ENCODE assay signal across 9 cellular contexts in genomic region chr7:129143724-129144094, GRCh38. TPM values are rescaled to one million over a fixed set of nuclear protein-coding genes. Genes with fewer than 3 reads are reported as not detected.
A peak's percentile ranks its signal among the peaks of the same experiment; 100 is the strongest.
DNase-seq lines count a peak whose midpoint lies in the region; ATAC-seq, FAIRE-seq and TF ChIP-seq lines count a peak whose summit lies in the region.
"Had no signal": no experiment of that assay in that cellular context is flagged by ENCODE, and none has a peak within 500 bp of the region (broad histone marks: within the 10 kb centered on the region; RNA-seq: fewer than 3 reads in every experiment).

No MANE protein-coding gene starts in this region.

- H3K9me3 Mint-ChIP-seq in Calu3 (ENCODE audit: low read depth, unreplicated experiment) (no peaks in the 10 kb centered on the region), natural killer cell (no peaks in the 10 kb centered on the region)

- H3K27ac ChIP-seq in HUES6 (ENCODE audit: low read depth, low read length) (no peak overlapping the region), GM12878 (ENCODE audit: control insufficient read depth, insufficient read depth) (no peak overlapping the region)
- H3K27ac ChIP-seq: adrenal gland had no signal

- H3K27ac Mint-ChIP-seq in Calu3 (ENCODE audit: unreplicated experiment), result no peak overlapping the region
- H3K27ac Mint-ChIP-seq in natural killer cell, result no peak overlapping the region

- H3K4me1 ChIP-seq in HUES6 (ENCODE audit: control insufficient read depth, insufficient read depth, low read length) (no peaks in the 10 kb centered on the region), GM12878 (ENCODE audit: control insufficient read depth, insufficient read depth, low read length) (peaks cover 23% of the 10 kb centered on the region)

- H3K36me3 ChIP-seq in HUES6 (ENCODE audit: control insufficient read depth, insufficient read depth, low read length) (no peaks in the 10 kb centered on the region), GM12878 (ENCODE audit: control insufficient read depth in 2 of 2, insufficient read depth in 2 of 2, low read length in 1 of 2) (no peaks in the 10 kb centered on the region)
- H3K36me3 ChIP-seq: adrenal gland had no signal

- H3K9ac ChIP-seq in HUES6 (ENCODE audit: low read length), result no peak overlapping the region
- peak overlapping the region; percentile 82 for H3K9ac ChIP-seq in GM12878 (ENCODE audit: control insufficient read depth, insufficient read depth, low read length)

- H3K4me2 ChIP-seq in GM12878 (ENCODE audit: control insufficient read depth, insufficient read depth), result peak overlapping the region; percentile 73

- POLR2A ChIA-PET in GM12878 (lab: Charles Lee), result interaction anchor here (0.8 to 1.5 kb wide), 5 partner anchors 9 to 21 kb away, joined by 3 to 5 read pairs (median 3); no protein-coding TSS in a partner anchor

- ATAC-seq in GM12878 (no peak), natural killer cell (no peak)

- peaks cover 47% of the 10 kb centered on the region for H3K79me2 ChIP-seq in GM12878 (ENCODE audit: control insufficient read depth, insufficient read depth, low read length)

- H3K4me3 ChIP-seq in HUES6 (ENCODE audit: low read depth, low read length) (peak overlapping the region; percentile 59), GM12878 (peak overlapping the region; percentile 89)

- 29% methylated on average over 10 of the region's 10 CpGs for WGBS in GM12878 (ENCODE audit: insufficient coverage, insufficient replicate concordance, low lambda C conversion rate, missing lambda C conversion rate)

- H3K4me3 Mint-ChIP-seq in Calu3 (ENCODE audit: low read depth, unreplicated experiment) (peak overlapping the region; percentile 73), natural killer cell (peak overlapping the region; percentile 88)

- H3K36me3 Mint-ChIP-seq in Calu3 (ENCODE audit: insufficient read depth, unreplicated experiment) (peaks cover 6% of the 10 kb centered on the region), natural killer cell (no peaks in the 10 kb centered on the region)

- TF ChIP-seq CTCF in Calu3 (IDR thresholded peaks at IDR 0.05; ENCODE audit: unreplicated experiment), result no peak
- TF ChIP-seq CTCF in GM12878 (IDR thresholded peaks at IDR 0.05 in 2 of 3, conservative IDR thresholded peaks at IDR 0.05 in 1 of 3; ENCODE audit: control insufficient read depth in 2 of 3, extremely low read depth in 1 of 3, insufficient read depth in 1 of 3, low read depth in 3 of 3, low read length in 3 of 3), result no peak
- TF ChIP-seq CTCF in natural killer cell (IDR thresholded peaks at IDR 0.05), result no peak

- no peak for TF ChIP-seq RAD21 in GM12878 (IDR thresholded peaks at IDR 0.05; ENCODE audit: insufficient read depth, low read depth, low read length)

- no TSS peak for BruUV-seq in Calu3 (replicated peaks; lab: Mats Ljungman, UMichigan)
- BruUV-seq in GM12878 (replicated peaks; lab: Mats Ljungman, UMichigan), result no TSS peak

- intact Hi-C loops in Calu3 (cut with micrococcal nuclease; ENCODE audit: unreplicated experiment), result no loop called here
- intact Hi-C loops in GM12878 (cut with micrococcal nuclease; ENCODE audit: unreplicated experiment), result loop anchor here (10.0 kb wide), 1 partner anchor 209 kb away; the partner anchor contains the start of gene IRF5
- intact Hi-C loops in natural killer cell (cut with micrococcal nuclease), result no loop called here

- SMC1A ChIA-PET in GM12878 (lab: Charles Lee; ENCODE audit: uncharacterized antibody, unreplicated experiment), result interaction anchor here (0.8 to 5.9 kb wide), 12 partner anchors 9 to 134 kb away, joined by 3 to 83 read pairs (median 4); no protein-coding TSS in a partner anchor

- in situ Hi-C loops in GM12878 (cut with MboI), result no loop called here

- TF ChIP-seq POLR2A in GM12878 (IDR thresholded peaks at IDR 0.05; ENCODE audit: low read depth, low read length), result no peak

- H3K27me3 Mint-ChIP-seq in Calu3 (ENCODE audit: unreplicated experiment) (peaks cover 29% of the 10 kb centered on the region), natural killer cell (ENCODE audit: low read depth in 2 of 2) (peaks cover 17 to 27% of the 10 kb centered on the region in 2 donors)

- H3K27me3 ChIP-seq in HUES6 (ENCODE audit: control insufficient read depth, insufficient read depth, low read length) (peaks cover 42% of the 10 kb centered on the region), GM12878 (replicated peaks in 1 of 2; ENCODE audit: control insufficient read depth in 2 of 2, insufficient read depth in 2 of 2, low read length in 1 of 2) (no peaks in the 10 kb centered on the region)
- H3K27me3 ChIP-seq: adrenal gland had no signal

- H3K9me3 ChIP-seq in HUES6 (ENCODE audit: control insufficient read depth, insufficient read depth, low read depth, low read length) (no peaks in the 10 kb centered on the region), GM12878 (replicated peaks; ENCODE audit: control insufficient read depth, insufficient read depth, low read length) (no peaks in the 10 kb centered on the region)
- H3K9me3 ChIP-seq: adrenal gland had no signal

- DNase-seq in Calu3 (no peak), GM12878 (ENCODE audit: low read depth, low spot score) (no peak), natural killer cell (no peak), retina (no peak), NCI-H1105 treated with DMSO at 0.1 percent for 48 hours (lab: John Stamatoyannopoulos, UW) (no peak)
- DNase-seq in activated CD4-positive, CD25-positive, alpha-beta regulatory T cell (lab: John Stamatoyannopoulos, UW), result no peak
- no peak for DNase-seq in stimulated activated naive CD4-positive, alpha-beta T cell (lab: John Stamatoyannopoulos, UW)

- RAD21 ChIA-PET in GM12878 (lab: Charles Lee; ENCODE audit: unreplicated experiment), result interaction anchor here (0.9 to 8.7 kb wide), 5 partner anchors 15 to 41 kb away, joined by 3 to 71 read pairs (median 8); no protein-coding TSS in a partner anchor

- TF ChIP-seq EP300 in GM12878 (IDR thresholded peaks at IDR 0.05; ENCODE audit: borderline replicate concordance in 1 of 2, control insufficient read depth in 1 of 2, low read depth in 2 of 2, low read length in 2 of 2), result no peak

- CTCF ChIA-PET in Calu3 (lab: Charles Lee), result interaction anchor here (1.8 kb wide), 1 partner anchor 20 kb away, joined by 9 read pairs; no protein-coding TSS in a partner anchor
- CTCF ChIA-PET in GM12878 (lab: Yijun Ruan, JAX), result interaction anchor here (0.8 to 5.7 kb wide), 6 partner anchors 18 to 54 kb away, joined by 3 to 168 read pairs (median 3); no protein-coding TSS in a partner anchor

- H4K20me1 ChIP-seq in GM12878 (ENCODE audit: control insufficient read depth, insufficient read depth), result no peaks in the 10 kb centered on the region

- H2AFZ ChIP-seq in GM12878 (ENCODE audit: control insufficient read depth, low read depth, low read length), result peak overlapping the region; percentile 95

- no peak for FAIRE-seq in GM12878 (lab: Jason Lieb, UNC)

- peaks cover 9% of the 10 kb centered on the region for H3K4me1 Mint-ChIP-seq in Calu3 (ENCODE audit: low read depth, unreplicated experiment)
- peaks cover 9 to 10% of the 10 kb centered on the region in 2 donors for H3K4me1 Mint-ChIP-seq in natural killer cell

TF ChIP-seq in GM12878, 131 proteins besides CTCF, POLR2A, EP300 and RAD21 (continues in another document):
- no peak for TF ChIP-seq IKZF2 (IDR thresholded peaks at IDR 0.05)

RNA-seq across cellular contexts. Expression of gene TSPAN33, which starts 0.8 kb away (rescaled TPM):
- total RNA-seq in Calu3 (2022) (12.4 and 13.4 TPM in 2 replicates), GM12878 (2014; rRNA removed) (108 and 109 TPM in 2 replicates), GM12878 (2014; rRNA removed; fragmentation: Illumina TruSeq; extraction: Trizol) (77.8 and 78.8 TPM in 2 replicates), GM12878 (2021) (113 and 122 TPM in 2 replicates), natural killer cell (1 to 10 TPM; 4.0 to 7.2 (median 5.1) TPM)
- 84.1 and 97.9 TPM in 2 replicates for total RNA-seq in GM12878 (2013; cell fraction: nucleolus; rRNA removed)
- 145 TPM for polyA plus RNA-seq in GM12878 (2011; ENCODE audit: low read depth)
- polyA plus RNA-seq in GM12878 (2011; rRNA removed) (89.1 and 123 TPM in 2 replicates), GM12878 (2014; fragmentation: Illumina TruSeq; extraction: Trizol) (78.5 and 94.8 TPM in 2 replicates), GM12878 (2014; fragmentation: Nextera tagmentation; extraction: Ambion mirVana) (10 to 100 TPM; 17.8 to 30.0 TPM), GM12878 (2014; rRNA removed) (95.6 and 99.0 TPM in 2 replicates), GM12878 (2016; fragmentation: Nextera tagmentation; extraction: Ambion mirVana) (10 to 100 TPM; 12.0 to 15.8 TPM)
- polyA plus RNA-seq in GM12878 (2011; cell fraction: cytosol; rRNA removed), result 153 and 156 TPM in 2 replicates
- 104 and 146 TPM in 2 replicates for polyA plus RNA-seq in GM12878 (2011; cell fraction: nucleus; rRNA removed)
- polyA plus RNA-seq in GM12878 (2012), result 192 and 193 TPM in 2 replicates
- 183 and 197 TPM in 2 replicates for polyA minus RNA-seq in GM12878 (2011; rRNA and poly(A)+ RNA removed)
- polyA minus RNA-seq in GM12878 (2011; cell fraction: cytosol; rRNA and poly(A)+ RNA removed), result 46.8 and 47.3 TPM in 2 replicates
- 43.9 and 58.9 TPM in 2 replicates for polyA minus RNA-seq in GM12878 (2011; cell fraction: nucleus; rRNA and poly(A)+ RNA removed)

RNA-seq across cellular contexts. Expression of gene SMO, which starts 44.7 kb away (rescaled TPM):
- total RNA-seq in Calu3 (2022) (2.1 and 3.6 TPM in 2 replicates), GM12878 (2014; rRNA removed) (7.8 and 8.2 TPM in 2 replicates), GM12878 (2014; rRNA removed; fragmentation: Illumina TruSeq; extraction: Trizol) (3.0 and 3.3 TPM in 2 replicates), GM12878 (2021) (9.6 and 11.2 TPM in 2 replicates), natural killer cell (under 1 TPM; 0.09 to 0.50 (median 0.50) TPM)
- total RNA-seq in GM12878 (2013; cell fraction: nucleolus; rRNA removed), result 7.3 and 7.8 TPM in 2 replicates
- polyA plus RNA-seq in GM12878 (2011; ENCODE audit: low read depth), result 5.7 TPM
- polyA plus RNA-seq in GM12878 (2011; rRNA removed) (0.91 and 1.5 TPM in 2 replicates), GM12878 (2014; fragmentation: Illumina TruSeq; extraction: Trizol) (3.2 and 4.6 TPM in 2 replicates), GM12878 (2014; fragmentation: Nextera tagmentation; extraction: Ambion mirVana) (under 1 TPM; 0.40 to 0.62 TPM), GM12878 (2014; rRNA removed) (8.2 and 8.3 TPM in 2 replicates), GM12878 (2016; fragmentation: Nextera tagmentation; extraction: Ambion mirVana) (1 to 10 TPM; 1.1 to 1.9 TPM)
- 2.2 and 2.4 TPM in 2 replicates for polyA plus RNA-seq in GM12878 (2011; cell fraction: cytosol; rRNA removed)
- polyA plus RNA-seq in GM12878 (2011; cell fraction: nucleus; rRNA removed), result 5.9 and 8.6 TPM in 2 replicates
- 12.4 and 13.1 TPM in 2 replicates for polyA plus RNA-seq in GM12878 (2012)
- 3.5 and 7.3 TPM in 2 replicates for polyA minus RNA-seq in GM12878 (2011; rRNA and poly(A)+ RNA removed)
- polyA minus RNA-seq in GM12878 (2011; cell fraction: cytosol; rRNA and poly(A)+ RNA removed), result 0.83 and 1.3 TPM in 2 replicates
- 1.3 TPM in 2 replicates for polyA minus RNA-seq in GM12878 (2011; cell fraction: nucleus; rRNA and poly(A)+ RNA removed)
